ENCODE assay signal across 29 cellular contexts in genomic region chr10:79593377-79593776, GRCh38. TPM values are rescaled to one million over a fixed set of nuclear protein-coding genes. Genes with fewer than 3 reads are reported as not detected.
"Had no signal": no experiment of that assay in that cellular context is flagged by ENCODE, and none has a peak within 500 bp of the region (broad histone marks: within the 10 kb centered on the region; RNA-seq: fewer than 3 reads in every experiment).

No MANE protein-coding gene starts in this region.

- H3K27ac ChIP-seq: coronary artery, dorsolateral prefrontal cortex, esophagus squamous epithelium, gastrocnemius medialis, heart right ventricle, left lung, lower lobe of right lung had no signal

- H3K4me3 ChIP-seq: coronary artery, dorsolateral prefrontal cortex, esophagus squamous epithelium, gastrocnemius medialis, heart right ventricle, left lung, lower lobe of right lung had no signal

- H3K4me1 ChIP-seq: esophagus squamous epithelium, gastrocnemius medialis, heart right ventricle, left lung, lower lobe of right lung had no signal

- H3K9me3 ChIP-seq: lower lobe of right lung had no signal

- ATAC-seq: gastrocnemius medialis, heart right ventricle, left cardiac atrium, left lung, left ventricle myocardium superior, lower lobe of right lung had no signal

- FAIRE-seq: colon, endothelial cell of umbilical vein, islet of Langerhans, keratinocyte had no signal

- DNase-seq: dermis blood vessel endothelial cell; dorsolateral prefrontal cortex; effector CD4-positive, alpha-beta T cell; effector memory CD4-positive, alpha-beta T cell; esophagus squamous epithelium; foreskin fibroblast; foreskin melanocyte; gastrocnemius medialis; glutamatergic neuron; head of caudate nucleus; heart right ventricle; hippocampal formation; left cardiac atrium; left lung; left ventricle myocardium superior; lower lobe of right lung; mesendoderm; midbrain had no signal

- H3K27me3 ChIP-seq: left lung had no signal

- H3K36me3 ChIP-seq: esophagus squamous epithelium, gastrocnemius medialis, heart right ventricle, left lung, lower lobe of right lung had no signal

RNA-seq across cellular contexts. Expression of gene SFTPA1, which starts 17.4 kb away (rescaled TPM):
- total RNA-seq: dermis blood vessel endothelial cell, endothelial cell of umbilical vein, epithelial cell of proximal tubule, esophagus squamous epithelium, gastrocnemius medialis, glomerular endothelial cell, kidney epithelial cell, lower leg skin, lung microvascular endothelial cell, mononuclear cell had no signal
- polyA plus RNA-seq: endothelial cell of umbilical vein, keratinocyte had no signal

RNA-seq across cellular contexts. Expression of gene SFTPA2, which starts 33.2 kb away (rescaled TPM):
- total RNA-seq: endothelial cell of umbilical vein, epithelial cell of proximal tubule, gastrocnemius medialis, glomerular endothelial cell, kidney epithelial cell, lower leg skin, lung microvascular endothelial cell, mononuclear cell had no signal
- polyA plus RNA-seq: endothelial cell of umbilical vein, keratinocyte had no signal
